Comparison of ENCODE assay signal across 8 cellular contexts in the genomic region with DNA sequence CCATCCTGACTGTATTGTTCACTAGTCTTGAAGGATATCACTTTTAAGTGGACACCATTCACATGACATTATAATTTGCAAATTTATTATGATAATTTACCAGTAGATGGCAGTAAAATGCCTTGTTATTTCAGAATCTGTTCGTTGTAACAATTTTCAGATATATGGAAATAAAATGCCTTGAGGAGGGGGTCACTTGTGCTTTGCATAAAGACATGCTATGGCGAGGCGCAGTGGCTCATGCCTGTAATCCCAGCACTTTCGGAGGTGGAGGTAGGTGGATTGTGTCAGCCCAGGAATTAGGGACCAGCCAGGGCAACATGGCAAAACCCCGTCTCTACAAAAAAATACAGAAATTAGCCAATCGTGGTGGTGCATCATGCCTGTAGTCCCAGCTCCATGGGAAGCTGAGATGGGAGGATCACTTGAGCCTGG. TPM values are rescaled to one million over a fixed set of nuclear protein-coding genes. Genes with fewer than 3 reads are reported as not detected.
DNase-seq lines count a peak whose midpoint lies in the region; ATAC-seq, FAIRE-seq and TF ChIP-seq lines count a peak whose summit lies in the region.

No MANE protein-coding gene starts in this region.

- intact Hi-C loops in left colon (cut with DNase I, micrococcal nuclease): no loop called here

- H3K9me3 ChIP-seq in astrocyte (ENCODE audit: insufficient read depth, low read depth, low read length): no peaks in the 10 kb centered on the region

- H3K27ac ChIP-seq in astrocyte (ENCODE audit: low read depth, low read length): no peak overlapping the region

- no peaks in the 10 kb centered on the region for H4K20me1 ChIP-seq in astrocyte (ENCODE audit: insufficient read depth, low read length)

- no peak overlapping the region for H3K4me3 Mint-ChIP-seq in astrocyte (ENCODE audit: unreplicated experiment)

- no peak overlapping the region for H3K4me3 ChIP-seq in astrocyte (ENCODE audit: insufficient read depth, low read depth, low read length)

- no peak overlapping the region for H3K27ac Mint-ChIP-seq in astrocyte (ENCODE audit: unreplicated experiment)

- FAIRE-seq in A204.1 (lab: Jason Lieb, UNC) (peak; percentile 86), astrocyte (lab: Jason Lieb, UNC) (no peak)

- H3K27me3 ChIP-seq in astrocyte (ENCODE audit: insufficient read depth, low read length): peaks cover 23% of the 10 kb centered on the region

- ATAC-seq in left colon: peak; percentile 60
- ATAC-seq in HG03354 (IDR thresholded peaks at IDR 0.05; ENCODE audit: poor library complexity, severe bottlenecking, unreplicated experiment): no peak

- no peaks in the 10 kb centered on the region for H3K79me2 ChIP-seq in astrocyte (ENCODE audit: insufficient read depth, low read length)

- DNase-seq in GM03348 (ENCODE audit: low spot score) (peak; percentile 59), NCI-H2081 (lab: John Stamatoyannopoulos, UW) (peak; percentile 40 to 62), astrocyte (ENCODE audit: low read depth) (no peak), left colon (no peak), GF-D8 (lab: John Stamatoyannopoulos, UW) (no peak)
- DNase-seq in activated naive CD4-positive, alpha-beta T cell (lab: John Stamatoyannopoulos, UW): no peak

- H3K9me3 Mint-ChIP-seq in astrocyte (ENCODE audit: unreplicated experiment): no peaks in the 10 kb centered on the region

- H3K4me1 ChIP-seq in astrocyte (ENCODE audit: insufficient read depth, low read length): no peaks in the 10 kb centered on the region

- no peaks in the 10 kb centered on the region for H3K4me1 Mint-ChIP-seq in astrocyte (ENCODE audit: low read depth, unreplicated experiment)

- no peak overlapping the region for H3K9ac ChIP-seq in astrocyte (ENCODE audit: low read length)

- no peak overlapping the region for H2AFZ ChIP-seq in astrocyte (ENCODE audit: low read depth, low read length)

- no peaks in the 10 kb centered on the region for H3K36me3 Mint-ChIP-seq in astrocyte (ENCODE audit: low read depth, unreplicated experiment)

- no peaks in the 10 kb centered on the region for H3K36me3 ChIP-seq in astrocyte (ENCODE audit: insufficient read depth, low read length)

- peak; percentile 44 for TF ChIP-seq CTCF in astrocyte (IDR thresholded peaks at IDR 0.05; ENCODE audit: insufficient read depth, low read depth, low read length)

- peaks cover 18% of the 10 kb centered on the region for H3K27me3 Mint-ChIP-seq in astrocyte (ENCODE audit: low read depth, unreplicated experiment)

- H3K4me2 ChIP-seq in astrocyte (ENCODE audit: low read length): no peak overlapping the region

RNA-seq across cellular contexts. Expression of a gene that starts 9.0 kb away (rescaled TPM):
- total RNA-seq in astrocyte: 21.1 and 21.2 TPM in 2 replicates
- 10 to 100 TPM; 36.1 to 40.0 TPM for total RNA-seq in left colon

RNA-seq across cellular contexts. Expression of a gene that starts 38.2 kb away (rescaled TPM):
- 15.6 and 17.3 TPM in 2 replicates for total RNA-seq in astrocyte
- total RNA-seq in left colon: 10 to 100 TPM; 20.5 to 22.5 TPM

RNA-seq across cellular contexts. Expression of a gene that starts 41.9 kb away (rescaled TPM):
- 16.9 and 18.7 TPM in 2 replicates for total RNA-seq in astrocyte
- total RNA-seq in left colon: 100 to 1,000 TPM; 343 to 383 TPM

Comparison
In these comparisons a context has a peak if more than half of its experiments do, and no peak if none do; other contexts are left out.
1. DNase-seq: peak in GM03348 (single experiment) and NCI-H2081 (2 of 2); none in astrocyte (single experiment), left colon (0 of 2), GF-D8 (single experiment) and activated naive CD4-positive, alpha-beta T cell (0 of 4).
2. RNA of a gene that starts 41.9 kb away (total RNA-seq): 343 to 383 TPM in left colon; 16.9 to 18.7 TPM in astrocyte; every median in the first group is over 10 times any median in the second.